Comparison of ENCODE assay signal across 1 cellular context in the genomic region with DNA sequence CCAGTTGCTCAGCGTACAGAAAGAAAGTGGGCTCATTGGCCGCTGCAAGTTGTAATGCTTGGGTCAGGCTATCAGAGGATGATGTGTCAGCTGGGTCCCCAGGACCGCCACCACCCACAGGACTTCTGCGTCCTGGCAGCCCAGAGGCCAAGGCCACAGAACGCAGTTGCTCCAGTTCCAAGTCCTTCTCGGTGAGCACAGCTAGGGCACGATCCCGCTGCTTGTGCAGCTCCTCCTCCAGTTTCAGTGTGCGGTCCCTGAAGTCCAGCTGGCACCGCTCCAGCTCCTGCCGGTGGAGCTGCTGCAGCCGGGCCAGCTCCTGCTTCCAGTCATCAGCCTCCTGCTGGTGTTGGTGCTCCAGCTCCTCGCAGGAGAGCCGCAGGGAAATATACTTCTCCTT.
TF ChIP-seq lines count a peak whose summit lies in the region.

No MANE protein-coding gene starts in this region.

TF ChIP-seq in HEK293, 187 proteins besides CTCF, POLR2A, EP300 and RAD21 (continued from another document):
- TF ChIP-seq ZFP37 (tag by site-specific recombination; IDR thresholded peaks at IDR 0.05) (no peak), ZNF169 (tag by site-specific recombination; IDR thresholded peaks at IDR 0.05) (no peak), ZNF174 (tag by site-specific recombination; IDR thresholded peaks at IDR 0.05) (no peak), KLF16 (tag by site-specific recombination; IDR thresholded peaks at IDR 0.05) (no peak), ZNF138 (tag by site-specific recombination; IDR thresholded peaks at IDR 0.05; ENCODE audit: borderline replicate concordance) (no peak), ZNF747 (tag by site-specific recombination; IDR thresholded peaks at IDR 0.05) (no peak), GLIS1 (tag by site-specific recombination; IDR thresholded peaks at IDR 0.05) (peak; percentile 30), ZNF830 (tag by site-specific recombination; IDR thresholded peaks at IDR 0.05; ENCODE audit: low read depth) (no peak), ZNF529 (tag by site-specific recombination; IDR thresholded peaks at IDR 0.05; ENCODE audit: insufficient replicate concordance) (no peak), ZNF610 (tag by site-specific recombination; IDR thresholded peaks at IDR 0.05; ENCODE audit: borderline replicate concordance) (no peak), ZNF654 (tag by site-specific recombination; IDR thresholded peaks at IDR 0.05; ENCODE audit: low read depth) (no peak), ZNF146 (tag by site-specific recombination; IDR thresholded peaks at IDR 0.05) (no peak), ZNF677 (tag by site-specific recombination; IDR thresholded peaks at IDR 0.05) (no peak), HOXC10 (CRISPR knock-in tag; IDR thresholded peaks at IDR 0.05) (no peak), GLI2 (tag by site-specific recombination; IDR thresholded peaks at IDR 0.05; ENCODE audit: borderline replicate concordance, low read depth) (no peak), ZNF292 (tag by site-specific recombination; IDR thresholded peaks at IDR 0.05; ENCODE audit: borderline replicate concordance, low read depth) (no peak), ZNF510 (tag by site-specific recombination; IDR thresholded peaks at IDR 0.05; ENCODE audit: insufficient replicate concordance) (no peak)
- TF ChIP-seq, protein P1, sequence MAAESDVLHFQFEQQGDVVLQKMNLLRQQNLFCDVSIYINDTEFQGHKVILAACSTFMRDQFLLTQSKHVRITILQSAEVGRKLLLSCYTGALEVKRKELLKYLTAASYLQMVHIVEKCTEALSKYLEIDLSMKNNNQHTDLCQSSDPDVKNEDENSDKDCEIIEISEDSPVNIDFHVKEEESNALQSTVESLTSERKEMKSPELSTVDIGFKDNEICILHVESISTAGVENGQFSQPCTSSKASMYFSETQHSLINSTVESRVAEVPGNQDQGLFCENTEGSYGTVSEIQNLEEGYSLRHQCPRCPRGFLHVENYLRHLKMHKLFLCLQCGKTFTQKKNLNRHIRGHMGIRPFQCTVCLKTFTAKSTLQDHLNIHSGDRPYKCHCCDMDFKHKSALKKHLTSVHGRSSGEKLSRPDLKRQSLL (tag by site-specific recombination; IDR thresholded peaks at IDR 0.05): peak; percentile 91
- TF ChIP-seq, protein P2, sequence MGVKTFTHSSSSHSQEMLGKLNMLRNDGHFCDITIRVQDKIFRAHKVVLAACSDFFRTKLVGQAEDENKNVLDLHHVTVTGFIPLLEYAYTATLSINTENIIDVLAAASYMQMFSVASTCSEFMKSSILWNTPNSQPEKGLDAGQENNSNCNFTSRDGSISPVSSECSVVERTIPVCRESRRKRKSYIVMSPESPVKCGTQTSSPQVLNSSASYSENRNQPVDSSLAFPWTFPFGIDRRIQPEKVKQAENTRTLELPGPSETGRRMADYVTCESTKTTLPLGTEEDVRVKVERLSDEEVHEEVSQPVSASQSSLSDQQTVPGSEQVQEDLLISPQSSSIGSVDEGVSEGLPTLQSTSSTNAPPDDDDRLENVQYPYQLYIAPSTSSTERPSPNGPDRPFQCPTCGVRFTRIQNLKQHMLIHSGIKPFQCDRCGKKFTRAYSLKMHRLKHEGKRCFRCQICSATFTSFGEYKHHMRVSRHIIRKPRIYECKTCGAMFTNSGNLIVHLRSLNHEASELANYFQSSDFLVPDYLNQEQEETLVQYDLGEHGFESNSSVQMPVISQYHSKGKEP (tag by site-specific recombination; IDR thresholded peaks at IDR 0.05): peak; percentile 60; the same call in 1 of the 2 replicates
- TF ChIP-seq, protein P3, sequence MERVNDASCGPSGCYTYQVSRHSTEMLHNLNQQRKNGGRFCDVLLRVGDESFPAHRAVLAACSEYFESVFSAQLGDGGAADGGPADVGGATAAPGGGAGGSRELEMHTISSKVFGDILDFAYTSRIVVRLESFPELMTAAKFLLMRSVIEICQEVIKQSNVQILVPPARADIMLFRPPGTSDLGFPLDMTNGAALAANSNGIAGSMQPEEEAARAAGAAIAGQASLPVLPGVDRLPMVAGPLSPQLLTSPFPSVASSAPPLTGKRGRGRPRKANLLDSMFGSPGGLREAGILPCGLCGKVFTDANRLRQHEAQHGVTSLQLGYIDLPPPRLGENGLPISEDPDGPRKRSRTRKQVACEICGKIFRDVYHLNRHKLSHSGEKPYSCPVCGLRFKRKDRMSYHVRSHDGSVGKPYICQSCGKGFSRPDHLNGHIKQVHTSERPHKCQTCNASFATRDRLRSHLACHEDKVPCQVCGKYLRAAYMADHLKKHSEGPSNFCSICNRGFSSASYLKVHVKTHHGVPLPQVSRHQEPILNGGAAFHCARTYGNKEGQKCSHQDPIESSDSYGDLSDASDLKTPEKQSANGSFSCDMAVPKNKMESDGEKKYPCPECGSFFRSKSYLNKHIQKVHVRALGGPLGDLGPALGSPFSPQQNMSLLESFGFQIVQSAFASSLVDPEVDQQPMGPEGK (tag by site-specific recombination; IDR thresholded peaks at IDR 0.05): no peak
- TF ChIP-seq, protein P4, sequence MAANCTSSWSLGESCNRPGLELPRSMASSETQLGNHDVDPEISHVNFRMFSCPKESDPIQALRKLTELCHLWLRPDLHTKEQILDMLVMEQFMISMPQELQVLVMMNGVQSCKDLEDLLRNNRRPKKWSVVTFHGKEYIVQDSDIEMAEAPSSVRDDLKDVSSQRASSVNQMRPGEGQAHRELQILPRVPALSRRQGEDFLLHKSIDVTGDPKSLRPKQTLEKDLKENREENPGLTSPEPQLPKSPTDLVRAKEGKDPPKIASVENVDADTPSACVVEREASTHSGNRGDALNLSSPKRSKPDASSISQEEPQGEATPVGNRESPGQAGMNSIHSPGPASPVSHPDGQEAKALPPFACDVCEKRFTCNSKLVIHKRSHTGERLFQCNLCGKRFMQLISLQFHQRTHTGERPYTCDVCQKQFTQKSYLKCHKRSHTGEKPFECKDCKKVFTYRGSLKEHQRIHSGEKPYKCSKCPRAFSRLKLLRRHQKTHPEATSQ (tag by site-specific recombination; IDR thresholded peaks at IDR 0.05): no peak
- TF ChIP-seq, protein P5, sequence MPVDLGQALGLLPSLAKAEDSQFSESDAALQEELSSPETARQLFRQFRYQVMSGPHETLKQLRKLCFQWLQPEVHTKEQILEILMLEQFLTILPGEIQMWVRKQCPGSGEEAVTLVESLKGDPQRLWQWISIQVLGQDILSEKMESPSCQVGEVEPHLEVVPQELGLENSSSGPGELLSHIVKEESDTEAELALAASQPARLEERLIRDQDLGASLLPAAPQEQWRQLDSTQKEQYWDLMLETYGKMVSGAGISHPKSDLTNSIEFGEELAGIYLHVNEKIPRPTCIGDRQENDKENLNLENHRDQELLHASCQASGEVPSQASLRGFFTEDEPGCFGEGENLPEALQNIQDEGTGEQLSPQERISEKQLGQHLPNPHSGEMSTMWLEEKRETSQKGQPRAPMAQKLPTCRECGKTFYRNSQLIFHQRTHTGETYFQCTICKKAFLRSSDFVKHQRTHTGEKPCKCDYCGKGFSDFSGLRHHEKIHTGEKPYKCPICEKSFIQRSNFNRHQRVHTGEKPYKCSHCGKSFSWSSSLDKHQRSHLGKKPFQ (tag by site-specific recombination; IDR thresholded peaks at IDR 0.05): no peak
